ENCODE assay signal across 17 cellular contexts in the genomic region with DNA sequence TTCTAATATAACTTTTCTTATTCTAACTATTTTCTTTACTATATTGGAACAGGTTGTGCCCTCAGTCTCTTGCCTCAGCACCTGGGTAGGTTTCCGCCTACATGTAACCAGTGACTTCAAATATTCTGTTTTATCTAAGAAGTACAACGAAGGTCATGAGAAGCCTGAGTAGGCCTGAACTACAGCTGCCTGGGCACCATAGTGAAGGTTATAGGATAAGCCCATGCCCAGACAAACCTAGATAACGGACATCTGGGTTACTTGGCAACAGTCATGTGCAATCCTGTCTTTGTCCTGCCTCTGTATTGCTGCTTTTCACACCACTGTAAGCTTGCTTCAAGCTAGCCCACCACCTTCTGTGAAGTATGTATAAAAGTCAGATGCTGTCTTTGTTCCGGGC. TPM values are rescaled to one million over a fixed set of nuclear protein-coding genes. Genes with fewer than 3 reads are reported as not detected.
DNase-seq lines count a peak whose midpoint lies in the region; ATAC-seq, FAIRE-seq and TF ChIP-seq lines count a peak whose summit lies in the region.
"Had no signal": no experiment of that assay in that cellular context is flagged by ENCODE, and none has a peak within 500 bp of the region (broad histone marks: within the 10 kb centered on the region; RNA-seq: fewer than 3 reads in every experiment).

No MANE protein-coding gene starts in this region.

- FAIRE-seq in GM12878 (lab: Jason Lieb, UNC) (no peak), GM12892 (lab: Jason Lieb, UNC) (no peak)
- FAIRE-seq: GM19239 had no signal

- TF ChIP-seq CTCF in GM12878 (IDR thresholded peaks at IDR 0.05 in 2 of 3, conservative IDR thresholded peaks at IDR 0.05 in 1 of 3; ENCODE audit: control insufficient read depth in 2 of 3, extremely low read depth in 1 of 3, insufficient read depth in 1 of 3, low read depth in 3 of 3, low read length in 3 of 3) (no peak), testis (IDR thresholded peaks at IDR 0.05) (no peak), psoas muscle (IDR thresholded peaks at IDR 0.05) (no peak)

- H3K36me3 Mint-ChIP-seq in CD4-positive, CD25-positive, alpha-beta regulatory T cell = peaks cover 7% of the 10 kb centered on the region
- no peaks in the 10 kb centered on the region for H3K36me3 Mint-ChIP-seq in naive B cell

- peak overlapping the region in 2 of 3 donors; percentile 51 to 63 for H3K27ac Mint-ChIP-seq in CD4-positive, CD25-positive, alpha-beta regulatory T cell
- H3K27ac Mint-ChIP-seq in naive B cell = peak overlapping the region; percentile 57 to 93 (median 80)
- H3K27ac Mint-ChIP-seq: CD4-positive, alpha-beta T cell had no signal

- POLR2A ChIA-PET in GM12878 (lab: Charles Lee) = interaction anchor here (0.7 to 1.2 kb wide), 4 partner anchors 12 to 25 kb away, joined by 3 to 5 read pairs (median 4); a partner anchor contains a TSS

- TF ChIP-seq EP300 in GM12878 (IDR thresholded peaks at IDR 0.05; ENCODE audit: borderline replicate concordance in 1 of 2, control insufficient read depth in 1 of 2, low read depth in 2 of 2, low read length in 2 of 2) = no peak

- H4K20me1 ChIP-seq in GM12878 (ENCODE audit: control insufficient read depth, insufficient read depth) = no peaks in the 10 kb centered on the region

- no peaks in the 10 kb centered on the region for H3K36me3 ChIP-seq in CD4-positive, CD25-positive, alpha-beta regulatory T cell (ENCODE audit: control insufficient read depth, insufficient read depth, low read length)
- no peaks in the 10 kb centered on the region for H3K36me3 ChIP-seq in GM12878 (ENCODE audit: control insufficient read depth in 2 of 2, insufficient read depth in 2 of 2, low read length in 1 of 2)
- no peaks in the 10 kb centered on the region for H3K36me3 ChIP-seq in testis (ENCODE audit: low read depth, missing control alignments)
- H3K36me3 ChIP-seq in psoas muscle (ENCODE audit: insufficient read depth in 1 of 2, low read depth in 1 of 2) = no peaks in the 10 kb centered on the region

- H3K4me3 ChIP-seq in CD4-positive, CD25-positive, alpha-beta regulatory T cell (ENCODE audit: low read depth, low read length) = no peak overlapping the region
- H3K4me3 ChIP-seq in GM12878 (no peak overlapping the region), testis (no peak overlapping the region), psoas muscle (no peak overlapping the region)
- H3K4me3 ChIP-seq: GM23248 had no signal

- CTCF ChIA-PET in GM12878 (lab: Yijun Ruan, JAX) = interaction anchor here (0.7 to 2.6 kb wide), 5 partner anchors 11 to 110 kb away, joined by 3 to 19 read pairs (median 11); a partner anchor contains a TSS

- in situ Hi-C loops in GM12878 (cut with MboI) = loop anchor here (25.0 kb wide), 1 partner anchor 1686 kb away; a partner anchor contains a TSS

- RAD21 ChIA-PET in GM12878 (lab: Charles Lee; ENCODE audit: unreplicated experiment) = interaction anchor here (1.8 to 2.6 kb wide), 2 partner anchors 15 to 111 kb away, joined by 6 to 11 read pairs; a partner anchor contains a TSS

- H3K9me3 ChIP-seq in CD4-positive, CD25-positive, alpha-beta regulatory T cell (ENCODE audit: control insufficient read depth in 2 of 2, low read length in 2 of 2) = no peaks in the 10 kb centered on the region
- H3K9me3 ChIP-seq in GM12878 (replicated peaks; ENCODE audit: control insufficient read depth, insufficient read depth, low read length) (no peaks in the 10 kb centered on the region), testis (no peaks in the 10 kb centered on the region), psoas muscle (no peaks in the 10 kb centered on the region)

- peaks cover 4% of the 10 kb centered on the region; the same call in 1 of the 2 replicates for H3K79me2 ChIP-seq in GM12878 (ENCODE audit: control insufficient read depth, insufficient read depth, low read length)

- no peak overlapping the region for H2AFZ ChIP-seq in GM12878 (ENCODE audit: control insufficient read depth, low read depth, low read length)
- H2AFZ ChIP-seq: GM23248 had no signal

- peaks cover 4% of the 10 kb centered on the region for H3K27me3 Mint-ChIP-seq in CD4-positive, CD25-positive, alpha-beta regulatory T cell
- no peaks in the 10 kb centered on the region for H3K27me3 Mint-ChIP-seq in naive B cell
- H3K27me3 Mint-ChIP-seq: CD4-positive, alpha-beta T cell had no signal

- no peaks in the 10 kb centered on the region for H3K9me3 Mint-ChIP-seq in CD4-positive, CD25-positive, alpha-beta regulatory T cell
- H3K9me3 Mint-ChIP-seq in naive B cell = no peaks in the 10 kb centered on the region
- H3K9me3 Mint-ChIP-seq: CD4-positive, alpha-beta T cell had no signal

- intact Hi-C loops in GM12878 (cut with micrococcal nuclease; ENCODE audit: unreplicated experiment) = no loop called here
- intact Hi-C loops in testis (cut with DNase I; ENCODE audit: low total_unique reads) = no loop called here
- intact Hi-C loops in psoas muscle (cut with DNase I) = no loop called here

- H3K9ac ChIP-seq in GM12878 (ENCODE audit: control insufficient read depth, insufficient read depth, low read length) = no peak overlapping the region
- H3K9ac ChIP-seq: GM23248 had no signal

- peaks cover 0 to 23% (median 7%) of the 10 kb centered on the region in 4 donors for H3K4me1 Mint-ChIP-seq in CD4-positive, CD25-positive, alpha-beta regulatory T cell
- H3K4me1 Mint-ChIP-seq in naive B cell = peaks cover 37 to 71% (median 58%) of the 10 kb centered on the region in 3 donors

- peaks cover 15% of the 10 kb centered on the region for H3K4me1 ChIP-seq in CD4-positive, CD25-positive, alpha-beta regulatory T cell (ENCODE audit: control insufficient read depth, insufficient read depth, low read length, poor library complexity, severe bottlenecking)
- H3K4me1 ChIP-seq in GM12878 (ENCODE audit: control insufficient read depth, insufficient read depth, low read length) (peaks cover 48% of the 10 kb centered on the region), testis (peaks cover 23% of the 10 kb centered on the region), psoas muscle (peaks cover 12% of the 10 kb centered on the region)

- 89% methylated on average over 4 of the region's 4 CpGs for WGBS in GM12878 (ENCODE audit: insufficient coverage, insufficient replicate concordance, low lambda C conversion rate, missing lambda C conversion rate)
- whole genome bisulfite sequencing in testis, 2 donors = 63 to 86% methylated on average over 4 of the region's 4 CpGs
- WGBS in psoas muscle, 3 donors = 94 to 99% (median 96%) methylated on average over 4 of the region's 4 CpGs

- ATAC-seq in CD4-positive, CD25-positive, alpha-beta regulatory T cell (ENCODE audit: low read depth in 2 of 2) = no peak
- no peak for ATAC-seq in GM12878
- no peak for ATAC-seq in naive B cell (ENCODE audit: low read depth in 2 of 2)
- no peak for ATAC-seq in psoas muscle
- ATAC-seq in HG02678 (IDR thresholded peaks at IDR 0.05; ENCODE audit: unreplicated experiment) = no peak
- ATAC-seq: SK-N-SH treated with all-trans-retinoic acid at 6 μM for 48 hours had no signal

- H3K27me3 ChIP-seq in CD4-positive, CD25-positive, alpha-beta regulatory T cell (ENCODE audit: control insufficient read depth, insufficient read depth, low read length) = no peaks in the 10 kb centered on the region
- no peaks in the 10 kb centered on the region for H3K27me3 ChIP-seq in GM12878 (replicated peaks in 1 of 2; ENCODE audit: control insufficient read depth in 2 of 2, insufficient read depth in 2 of 2, low read length in 1 of 2)
- H3K27me3 ChIP-seq in testis = no peaks in the 10 kb centered on the region
- H3K27me3 ChIP-seq in psoas muscle (ENCODE audit: insufficient read depth in 3 of 3, low read length in 2 of 3) = no peaks in the 10 kb centered on the region

- no peak for TF ChIP-seq RAD21 in GM12878 (IDR thresholded peaks at IDR 0.05; ENCODE audit: insufficient read depth, low read depth, low read length)

- TF ChIP-seq POLR2A in GM12878 (IDR thresholded peaks at IDR 0.05; ENCODE audit: low read depth, low read length) (no peak), testis (IDR thresholded peaks at IDR 0.05) (no peak), GM12892 (IDR thresholded peaks at IDR 0.05; ENCODE audit: low read depth, low read length) (no peak)

- no peak for DNase-seq in CD4-positive, CD25-positive, alpha-beta regulatory T cell
- no peak for DNase-seq in GM12878 (ENCODE audit: low read depth, low spot score)
- no peak for DNase-seq in naive B cell
- no peak for DNase-seq in testis
- DNase-seq in psoas muscle = no peak
- DNase-seq in GM12892 (ENCODE audit: insufficient read length) = no peak
- no peak for DNase-seq in NK-92 treated with Interleukin-12 subunit alpha and Interleukin-12 subunit beta, amount 100 ng/mL, for 24 hours (lab: John Stamatoyannopoulos, UW)
- DNase-seq: Calu3; CD4-positive, alpha-beta T cell; GF-D8; GM23248; NCI-H1105; NCI-H2081 treated with DMSO at 0.1 percent for 48 hours; SHP77 treated with DMSO at 0.1 percent for 48 hours had no signal

- H3K4me2 ChIP-seq in GM12878 (ENCODE audit: control insufficient read depth, insufficient read depth) = no peak overlapping the region

- H3K4me3 Mint-ChIP-seq in CD4-positive, CD25-positive, alpha-beta regulatory T cell = peak overlapping the region in 1 of 4 donors; percentile 30
- H3K4me3 Mint-ChIP-seq in naive B cell = peak overlapping the region in 6 of 8 donors; percentile 53 to 82 (median 76)

- no peak overlapping the region for H3K27ac ChIP-seq in CD4-positive, CD25-positive, alpha-beta regulatory T cell (ENCODE audit: insufficient read depth, low read length, poor library complexity, severe bottlenecking)
- peak overlapping the region; percentile 32; the same call in 1 of the 2 replicates for H3K27ac ChIP-seq in GM12878 (ENCODE audit: control insufficient read depth, insufficient read depth)
- H3K27ac ChIP-seq in testis = peak overlapping the region; percentile 71 to 83
- H3K27ac ChIP-seq in psoas muscle = no peak overlapping the region
- H3K27ac ChIP-seq: GM23248 had no signal

- BruUV-seq in GM12878 (replicated peaks; lab: Mats Ljungman, UMichigan) = no TSS peak

- SMC1A ChIA-PET in GM12878 (lab: Charles Lee; ENCODE audit: uncharacterized antibody, unreplicated experiment) = interaction anchor here (0.9 to 1.9 kb wide), 4 partner anchors 15 to 109 kb away, joined by 3 to 10 read pairs (median 6); no protein-coding TSS in a partner anchor

RNA-seq across cellular contexts. Expression of a gene that starts 25.4 kb away (rescaled TPM):
- total RNA-seq in CD4-positive, CD25-positive, alpha-beta regulatory T cell = 2.5 TPM
- polyA plus RNA-seq in CD4-positive, CD25-positive, alpha-beta regulatory T cell = 1 to 10 TPM; 1.3 to 4.1 (median 1.6) TPM
- total RNA-seq in GM12878 (2013; cell fraction: nucleolus; rRNA removed) = 0.63 and 1.2 TPM in 2 replicates
- total RNA-seq in GM12878 (2014; rRNA removed) (0.90 and 1.2 TPM in 2 replicates), GM12878 (2014; rRNA removed; fragmentation: Illumina TruSeq; extraction: Trizol) (0.18 and 0.72 TPM in 2 replicates), GM12878 (2021) (1.2 and 1.5 TPM in 2 replicates), testis (10 to 100 TPM; 26.5 to 45.6 TPM), psoas muscle (1 to 10 TPM in 3 of 4 donors, under 1 TPM in 1; 0.69 to 1.8 (median 1.4) TPM)
- polyA plus RNA-seq in GM12878 (2011; ENCODE audit: low read depth) = 0.26 TPM
- polyA plus RNA-seq in GM12878 (2011; rRNA removed) (0.10 and 0.13 TPM in 2 replicates), GM12878 (2014; fragmentation: Illumina TruSeq; extraction: Trizol) (0.14 and 0.79 TPM in 2 replicates), GM12878 (2014; fragmentation: Nextera tagmentation; extraction: Ambion mirVana) (under 1 TPM; 0.13 to 0.60 TPM), GM12878 (2014; rRNA removed) (1.4 and 1.5 TPM in 2 replicates), GM12878 (2016; fragmentation: Nextera tagmentation; extraction: Ambion mirVana) (under 1 TPM; 0.60 to 0.82 TPM), naive B cell (ENCODE audit: low read depth in 6 of 6) (1 to 10 TPM; 1.4 to 5.7 (median 3.8) TPM), testis (ENCODE audit: insufficient read depth, low read depth, low replicate concordance) (48.2 TPM), psoas muscle (1 to 10 TPM; 1.3 to 6.5 (median 2.4) TPM)
- 0.24 and 0.28 TPM in 2 replicates for polyA plus RNA-seq in GM12878 (2011; cell fraction: cytosol; rRNA removed)
- polyA plus RNA-seq in GM12878 (2011; cell fraction: nucleus; rRNA removed) = 0.18 and 0.19 TPM in 2 replicates
- polyA plus RNA-seq in GM12878 (2012) = 1.1 TPM in 2 replicates
- 0.15 and 0.29 TPM in 2 replicates for polyA minus RNA-seq in GM12878 (2011; rRNA and poly(A)+ RNA removed)
- polyA minus RNA-seq in GM12878 (2011; cell fraction: cytosol; rRNA and poly(A)+ RNA removed) = 0.52 TPM in 1 of 2 replicates, not detected in the other
- polyA minus RNA-seq in GM12878 (2011; cell fraction: nucleus; rRNA and poly(A)+ RNA removed) = 0.36 and 0.38 TPM in 2 replicates
- 2.2 TPM for polyA plus RNA-seq in GM12892 (2012; ENCODE audit: missing spikeins)

Comparison
In these comparisons a context has a peak if more than half of its experiments do, and no peak if none do; other contexts are left out.
1. H3K27ac ChIP-seq: peak in GM12878 (single experiment) and testis (2 of 2); none in CD4-positive, CD25-positive, alpha-beta regulatory T cell (single experiment) and psoas muscle (single experiment).